ENCODE assay signal across 26 cellular contexts in the genomic region with DNA sequence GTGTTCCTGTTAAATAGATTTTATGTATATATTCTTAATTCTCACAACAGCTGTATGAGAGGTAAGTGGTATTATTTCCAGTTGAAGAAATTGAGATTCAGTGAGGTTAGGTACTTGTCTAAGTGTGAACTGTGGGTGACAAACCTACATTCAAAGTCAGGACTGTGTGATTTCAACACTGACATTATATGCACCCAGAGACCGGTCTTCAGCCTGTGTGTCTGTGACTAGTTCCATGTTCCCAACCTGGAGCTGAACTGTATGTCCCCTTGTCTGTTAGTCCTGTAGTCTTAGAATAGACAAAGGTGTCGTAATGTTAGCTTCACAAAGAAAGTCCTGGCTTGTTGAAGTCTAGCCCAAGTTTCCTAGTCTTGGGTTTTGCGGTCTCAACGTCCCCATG.
"Had no signal": no experiment of that assay in that cellular context is flagged by ENCODE, and none has a peak within 500 bp of the region (broad histone marks: within the 10 kb centered on the region; RNA-seq: fewer than 3 reads in every experiment).

No MANE protein-coding gene starts in this region.

- H3K4me2 ChIP-seq: smooth muscle cell had no signal

- H3K27me3 Mint-ChIP-seq: naive thymus-derived CD8-positive, alpha-beta T cell; stimulated activated memory B cell treated with anti-CD40 and anti-IgM and Interleukin-4, amounts not matched to agents 10 μg/mL and 1 μg/mL and 100 μg/mL, for 72 hours; stimulated activated naive CD8-positive, alpha-beta T cell treated with anti-CD3 and anti-CD28 coated beads, Interleukin-15, Interleukin-2, amounts not matched to agents 100 ng/mL and 50 ng/mL, for 24 hours had no signal

- H3K4me3 Mint-ChIP-seq: naive thymus-derived CD8-positive, alpha-beta T cell; stimulated activated memory B cell treated with anti-CD40 and anti-IgM and Interleukin-4, amounts not matched to agents 10 μg/mL and 1 μg/mL and 100 μg/mL, for 72 hours; stimulated activated naive CD8-positive, alpha-beta T cell treated with anti-CD3 and anti-CD28 coated beads, Interleukin-15, Interleukin-2, amounts not matched to agents 100 ng/mL and 50 ng/mL, for 24 hours had no signal

- H3K9ac ChIP-seq: parathyroid adenoma had no signal

- H3K4me1 ChIP-seq: left lung, lower lobe of right lung, parathyroid adenoma, right atrium auricular region, right lobe of liver, suprapubic skin, upper lobe of right lung had no signal

- DNase-seq: head of caudate nucleus; hippocampal formation; kidney; left colon; left lung; lower lobe of right lung; mammary epithelial cell; mesenchymal stem cell; naive thymus-derived CD8-positive, alpha-beta T cell; right lobe of liver; stimulated activated CD4-positive, alpha-beta T cell treated with anti-CD3 and anti-CD28 coated beads, Interleukin-1b, Interleukin-23, amount 100 ng/mL, for 48 hours; stimulated activated CD4-positive, alpha-beta T cell treated with anti-CD3 and anti-CD28 coated beads, Interleukin-2, amount 100 ng/mL, for 48 hours; stimulated activated CD4-positive, alpha-beta T cell treated with anti-CD3 and anti-CD28 coated beads, Interleukin-4, amount 100 ng/mL, for 4 hours; stimulated activated CD8-positive, alpha-beta memory T cell treated with anti-CD3 and anti-CD28 coated beads, Interleukin-4, amount 100 ng/mL, for 48 hours; tibial artery; trophoblast cell; upper lobe of right lung had no signal

- H3K27ac Mint-ChIP-seq: stimulated activated memory B cell treated with anti-CD40 and anti-IgM and Interleukin-4, amounts not matched to agents 10 μg/mL and 1 μg/mL and 100 μg/mL, for 72 hours; stimulated activated naive CD8-positive, alpha-beta T cell treated with anti-CD3 and anti-CD28 coated beads, Interleukin-15, Interleukin-2, amounts not matched to agents 100 ng/mL and 50 ng/mL, for 24 hours had no signal

- FAIRE-seq: islet of Langerhans, kidney, urothelium cell line had no signal

- H3K27ac ChIP-seq: left lung, lower lobe of right lung, parathyroid adenoma, right atrium auricular region, right lobe of liver, suprapubic skin, thoracic aorta, tibial artery, upper lobe of right lung had no signal

- H3K4me3 ChIP-seq: left lung, lower lobe of right lung, right atrium auricular region, right lobe of liver, smooth muscle cell, suprapubic skin, thoracic aorta, tibial artery, upper lobe of right lung had no signal

- H3K9me3 Mint-ChIP-seq: naive thymus-derived CD8-positive, alpha-beta T cell; stimulated activated memory B cell treated with anti-CD40 and anti-IgM and Interleukin-4, amounts not matched to agents 10 μg/mL and 1 μg/mL and 100 μg/mL, for 72 hours; stimulated activated naive CD8-positive, alpha-beta T cell treated with anti-CD3 and anti-CD28 coated beads, Interleukin-15, Interleukin-2, amounts not matched to agents 100 ng/mL and 50 ng/mL, for 24 hours had no signal

- H3K9me3 ChIP-seq: left lung, lower lobe of right lung, right atrium auricular region, right lobe of liver, suprapubic skin, thoracic aorta, tibial artery, upper lobe of right lung had no signal

- ATAC-seq: left colon; left lung; lower lobe of right lung; naive thymus-derived CD8-positive, alpha-beta T cell; right lobe of liver; stimulated activated memory B cell treated with anti-CD40 and anti-IgM and Interleukin-4, amounts not matched to agents 10 μg/mL and 1 μg/mL and 100 μg/mL, for 72 hours; upper lobe of right lung had no signal

- H3K27me3 ChIP-seq: left lung, right atrium auricular region, right lobe of liver, suprapubic skin, tibial artery, upper lobe of right lung had no signal

- H2AFZ ChIP-seq: parathyroid adenoma had no signal
